In the genomic region with DNA sequence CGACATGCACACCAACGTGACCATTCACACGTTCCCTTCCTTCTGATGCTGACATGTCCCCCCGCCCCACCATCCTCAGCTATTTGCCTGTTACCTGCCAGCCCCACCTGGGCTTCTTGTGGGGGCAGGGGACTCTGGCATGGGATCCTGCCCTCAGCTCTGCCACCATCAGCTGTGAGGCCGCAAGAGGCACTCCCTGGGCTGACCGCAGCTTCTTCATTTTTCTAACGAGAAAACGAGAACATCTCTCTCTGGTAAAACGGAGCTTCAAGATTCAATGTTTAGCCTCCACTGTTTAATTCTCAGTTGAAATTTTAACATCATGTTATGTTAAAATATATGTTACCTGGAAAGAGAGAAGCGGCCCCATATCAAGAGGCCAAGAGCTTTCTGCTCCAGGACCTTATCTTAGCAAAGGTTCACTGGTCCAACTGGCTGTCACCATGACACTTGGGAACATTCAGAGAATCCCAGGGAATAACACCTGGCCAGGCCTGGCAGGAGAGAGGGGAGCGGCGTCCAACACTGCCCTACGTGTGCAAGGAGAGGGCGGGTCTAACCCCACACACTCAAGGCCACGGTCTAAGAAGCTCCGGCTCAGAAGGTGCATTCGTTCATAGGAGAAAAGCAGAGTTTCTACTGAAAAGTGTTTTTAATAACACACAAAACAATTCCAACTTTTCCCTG, we compare ENCODE assay signal across 31 cellular contexts.
"Had no signal": no experiment of that assay in that cellular context is flagged by ENCODE, and none has a peak within 500 bp of the region (broad histone marks: within the 10 kb centered on the region; RNA-seq: fewer than 3 reads in every experiment).

No MANE protein-coding gene starts in this region.

- ATAC-seq: effector memory CD8-positive, alpha-beta T cell; gastrocnemius medialis; left cardiac atrium; left ventricle myocardium superior; stimulated activated naive CD8-positive, alpha-beta T cell treated with anti-CD3 and anti-CD28 coated beads, Interleukin-15, Interleukin-2, amounts not matched to agents 100 U/mL and 50 U/mL, for 24 hours had no signal

- DNase-seq: activated CD4-positive, alpha-beta T cell treated with anti-CD3 and anti-CD28 coated beads for 4 hours; activated CD4-positive, alpha-beta T cell treated with anti-CD3 and anti-CD28 coated beads, Interleukin-2, amount 50 U/mL, for 4 hours; activated CD8-positive, alpha-beta memory T cell treated with anti-CD3 and anti-CD28 coated beads, Interleukin-2, amount 50 U/mL, for 4 hours; activated gamma-delta T cell; activated naive CD4-positive, alpha-beta T cell treated with anti-CD3 and anti-CD28 coated beads, Interleukin-2, amount 10 ng/mL, durations not matched to agents 7 days and 5 days; activated naive CD8-positive, alpha-beta T cell treated with anti-CD3 and anti-CD28 coated beads, Interleukin-2, amount 10 ng/mL, durations not matched to agents 7 days and 5 days; activated T-cell treated with anti-CD3 and anti-CD28 coated beads, Interleukin-2, amount 50 U/mL, for 1 hour; caudate nucleus; cortex of kidney; effector memory CD8-positive, alpha-beta T cell; erythroblast; gastrocnemius medialis; hippocampal formation; left cardiac atrium; left ventricle myocardium superior; ovary; retina; spleen; stimulated activated CD4-positive, alpha-beta T cell treated with anti-CD3 and anti-CD28 coated beads, Interleukin-2, amount 100 ng/mL, for 48 hours; stimulated activated naive CD8-positive, alpha-beta T cell treated with anti-CD3 and anti-CD28 coated beads, Interleukin-15, Interleukin-2, amounts not matched to agents 100 U/mL and 50 U/mL, for 24 hours; trophoblast cell had no signal

- FAIRE-seq: astrocyte, keratinocyte, TTC549, urothelium cell line had no signal

- H3K27me3 ChIP-seq: gastrocnemius medialis, neutrophil, ovary, spleen had no signal

- H3K36me3 Mint-ChIP-seq: activated naive CD4-positive, alpha-beta T cell treated with anti-CD3 and anti-CD28 coated beads, Interleukin-2, amount 10 ng/mL, durations not matched to agents 7 days and 5 days had no signal

- H3K27ac Mint-ChIP-seq: activated naive CD4-positive, alpha-beta T cell treated with anti-CD3 and anti-CD28 coated beads, Interleukin-2, amount 10 ng/mL, durations not matched to agents 7 days and 5 days; activated naive CD8-positive, alpha-beta T cell treated with anti-CD3 and anti-CD28 coated beads, Interleukin-2, amount 10 ng/mL, durations not matched to agents 7 days and 5 days; activated T-helper 1 cell treated with anti-CD3 and anti-CD28 coated beads, Interleukin-12 subunit alpha, Interleukin-12 subunit beta, Interleukin-2, Interleukin-4 antibody, amounts not matched to agents 30 ng/mL and 10 ng/mL and 1 ng/mL, durations not matched to agents 14 hours and 24 hours and 36 hours; effector memory CD8-positive, alpha-beta T cell had no signal

- H3K4me3 ChIP-seq: gastrocnemius medialis, ovary, prostate gland, spleen, thoracic aorta had no signal

- H3K27ac ChIP-seq: gastrocnemius medialis, neutrophil, ovary, prostate gland, spleen, thoracic aorta, VCaP had no signal

- H3K27me3 Mint-ChIP-seq: activated naive CD4-positive, alpha-beta T cell treated with anti-CD3 and anti-CD28 coated beads, Interleukin-2, amount 10 ng/mL, durations not matched to agents 7 days and 5 days; activated naive CD8-positive, alpha-beta T cell treated with anti-CD3 and anti-CD28 coated beads, Interleukin-2, amount 10 ng/mL, durations not matched to agents 7 days and 5 days; effector memory CD8-positive, alpha-beta T cell had no signal

- H3K9me3 Mint-ChIP-seq: activated naive CD4-positive, alpha-beta T cell treated with anti-CD3 and anti-CD28 coated beads, Interleukin-2, amount 10 ng/mL, durations not matched to agents 7 days and 5 days; activated naive CD8-positive, alpha-beta T cell treated with anti-CD3 and anti-CD28 coated beads, Interleukin-2, amount 10 ng/mL, durations not matched to agents 7 days and 5 days; activated T-helper 1 cell treated with anti-CD3 and anti-CD28 coated beads, Interleukin-12 subunit alpha, Interleukin-12 subunit beta, Interleukin-2, Interleukin-4 antibody, amounts not matched to agents 30 ng/mL and 10 ng/mL and 1 ng/mL, durations not matched to agents 14 hours and 24 hours and 36 hours; effector memory CD8-positive, alpha-beta T cell; nephron had no signal

- H3K9me3 ChIP-seq: gastrocnemius medialis, neutrophil, ovary, prostate gland, spleen, thoracic aorta had no signal

- H3K36me3 ChIP-seq: gastrocnemius medialis, neutrophil, ovary, prostate gland, thoracic aorta had no signal

- H3K4me3 Mint-ChIP-seq: activated naive CD4-positive, alpha-beta T cell treated with anti-CD3 and anti-CD28 coated beads, Interleukin-2, amount 10 ng/mL, durations not matched to agents 7 days and 5 days; activated naive CD8-positive, alpha-beta T cell treated with anti-CD3 and anti-CD28 coated beads, Interleukin-2, amount 10 ng/mL, durations not matched to agents 7 days and 5 days; activated T-helper 1 cell treated with anti-CD3 and anti-CD28 coated beads, Interleukin-12 subunit alpha, Interleukin-12 subunit beta, Interleukin-2, Interleukin-4 antibody, amounts not matched to agents 30 ng/mL and 10 ng/mL and 1 ng/mL, durations not matched to agents 14 hours and 24 hours and 36 hours; effector memory CD8-positive, alpha-beta T cell; nephron had no signal

- H3K4me1 ChIP-seq: spleen had no signal
